ENCODE assay signal across 1 cellular context in genomic region chr1:21334214-21335087, GRCh38.
TF ChIP-seq lines count a peak whose summit lies in the region.

No MANE protein-coding gene starts in this region.

TF ChIP-seq in HepG2, 621 proteins besides CTCF, POLR2A, EP300 and RAD21 (continued from another document and continues in another):
- peak; percentile 19 for TF ChIP-seq ZNF407 (CRISPR knock-in tag; IDR thresholded peaks at IDR 0.05; ENCODE audit: not compliant biosample characterization)
- no peak for TF ChIP-seq ZNF451 (CRISPR knock-in tag; IDR thresholded peaks at IDR 0.05)
- no peak for TF ChIP-seq GTF2F1 (IDR thresholded peaks at IDR 0.05; ENCODE audit: low read length)
- no peak for TF ChIP-seq KDM4B (CRISPR knock-in tag; IDR thresholded peaks at IDR 0.05)
- no peak for TF ChIP-seq ZBTB3 (CRISPR knock-in tag; IDR thresholded peaks at IDR 0.05; ENCODE audit: borderline replicate concordance, low read depth)
- TF ChIP-seq TMF1 (CRISPR knock-in tag; IDR thresholded peaks at IDR 0.05; ENCODE audit: low read depth), result no peak
- TF ChIP-seq ZNF468 (CRISPR knock-in tag; IDR thresholded peaks at IDR 0.05), result 0 out of 2 replicates have a peak, but pooled peaks have one; percentile 45
- no peak for TF ChIP-seq ZBTB39 (CRISPR knock-in tag; IDR thresholded peaks at IDR 0.05)
- no peak for TF ChIP-seq NFE2L1 (CRISPR knock-in tag; IDR thresholded peaks at IDR 0.05; ENCODE audit: borderline replicate concordance)
- TF ChIP-seq ZNF20 (CRISPR knock-in tag; IDR thresholded peaks at IDR 0.05), result no peak
- TF ChIP-seq RBAK (CRISPR knock-in tag; IDR thresholded peaks at IDR 0.05), result no peak
- TF ChIP-seq TFAP4 (IDR thresholded peaks at IDR 0.05; ENCODE audit: borderline replicate concordance, low read depth), result no peak
- no peak for TF ChIP-seq ZNF260 (CRISPR knock-in tag; IDR thresholded peaks at IDR 0.05; ENCODE audit: borderline replicate concordance, low read depth)
- TF ChIP-seq FOXK2 (IDR thresholded peaks at IDR 0.05), result no peak
- no peak for TF ChIP-seq ZBTB20 (CRISPR knock-in tag; IDR thresholded peaks at IDR 0.05; ENCODE audit: borderline replicate concordance, low read depth)
- TF ChIP-seq TBX3 (IDR thresholded peaks at IDR 0.05; ENCODE audit: borderline replicate concordance), result no peak
- TF ChIP-seq RELA (CRISPR knock-in tag; IDR thresholded peaks at IDR 0.05), result no peak
- no peak for TF ChIP-seq JUN (CRISPR knock-in tag; IDR thresholded peaks at IDR 0.05)
- TF ChIP-seq KLF12 (CRISPR knock-in tag; IDR thresholded peaks at IDR 0.05; ENCODE audit: borderline replicate concordance), result no peak
- no peak for TF ChIP-seq ZNF101 (CRISPR knock-in tag; IDR thresholded peaks at IDR 0.05; ENCODE audit: borderline replicate concordance, low read depth)
- no peak for TF ChIP-seq DNMT3B (CRISPR knock-in tag; conservative IDR thresholded peaks at IDR 0.05)
- no peak for TF ChIP-seq SIN3B (IDR thresholded peaks at IDR 0.05; ENCODE audit: low read length)
- no peak for TF ChIP-seq ZBTB34 (CRISPR knock-in tag; IDR thresholded peaks at IDR 0.05)
- TF ChIP-seq ZNF770 (CRISPR knock-in tag; IDR thresholded peaks at IDR 0.05), result peak; percentile 34; the same call in 1 of the 2 replicates
- no peak for TF ChIP-seq CENPBD1 (CRISPR knock-in tag; IDR thresholded peaks at IDR 0.05; ENCODE audit: borderline replicate concordance, low read depth)
- no peak for TF ChIP-seq U2AF1 (optimal IDR thresholded peaks at IDR 0.05; ENCODE audit: low read depth, low read length)
- TF ChIP-seq AHR (CRISPR knock-in tag; IDR thresholded peaks at IDR 0.05), result no peak
- TF ChIP-seq ZNF234 (CRISPR knock-in tag; conservative IDR thresholded peaks at IDR 0.05), result no peak
- no peak for TF ChIP-seq JDP2 (CRISPR knock-in tag; IDR thresholded peaks at IDR 0.05; ENCODE audit: borderline replicate concordance)
- no peak for TF ChIP-seq CHCHD3 (CRISPR knock-in tag; IDR thresholded peaks at IDR 0.05)
- no peak for TF ChIP-seq ZSCAN29 (CRISPR knock-in tag; conservative IDR thresholded peaks at IDR 0.05)
- no peak for TF ChIP-seq BHLHE40 (IDR thresholded peaks at IDR 0.05; ENCODE audit: low read length)
- TF ChIP-seq SRSF4 (IDR thresholded peaks at IDR 0.05; ENCODE audit: low read depth, low read length, poor library complexity, severe bottlenecking), result no peak
- TF ChIP-seq ZFP91 (CRISPR knock-in tag; IDR thresholded peaks at IDR 0.05; ENCODE audit: borderline replicate concordance), result peak; percentile 48
- peak; percentile 52; the same call in 1 of the 2 replicates for TF ChIP-seq GABPB1 (CRISPR knock-in tag; IDR thresholded peaks at IDR 0.05)
- no peak for TF ChIP-seq FOXA1 (IDR thresholded peaks at IDR 0.05)
- no peak for TF ChIP-seq FOXA1 (CRISPR knock-in tag; IDR thresholded peaks at IDR 0.05)
- TF ChIP-seq ZNF597 (CRISPR knock-in tag; IDR thresholded peaks at IDR 0.05), result no peak
- TF ChIP-seq ZNF18 (CRISPR knock-in tag; IDR thresholded peaks at IDR 0.05; ENCODE audit: insufficient replicate concordance), result no peak
- TF ChIP-seq KDM5A (IDR thresholded peaks at IDR 0.05; ENCODE audit: borderline replicate concordance, low read length), result no peak
- TF ChIP-seq DNMT1 (CRISPR knock-in tag; IDR thresholded peaks at IDR 0.05), result no peak
- no peak for TF ChIP-seq THAP7 (CRISPR knock-in tag; IDR thresholded peaks at IDR 0.05)
- no peak for TF ChIP-seq HHEX (CRISPR knock-in tag; IDR thresholded peaks at IDR 0.05)
